In genomic region chr6:37624606-37625574, GRCh38 we compare ENCODE assay signal across 11 cellular contexts.
A peak's percentile ranks its signal among the peaks of the same experiment; 100 is the strongest.
DNase-seq lines count a peak whose midpoint lies in the region; ATAC-seq and FAIRE-seq lines count a peak whose summit lies in the region.
"Had no signal": no experiment of that assay in that cellular context is flagged by ENCODE, and none has a peak within 500 bp of the region (broad histone marks: within the 10 kb centered on the region; RNA-seq: fewer than 3 reads in every experiment).

No MANE protein-coding gene starts in this region.

- no peak overlapping the region for H3K27ac Mint-ChIP-seq in activated naive CD4-positive, alpha-beta T cell treated with anti-CD3 and anti-CD28 coated beads, Interleukin-2, amount 10 ng/mL, durations not matched to agents 7 days and 5 days

- H3K27me3 Mint-ChIP-seq in activated naive CD4-positive, alpha-beta T cell treated with anti-CD3 and anti-CD28 coated beads, Interleukin-2, amount 10 ng/mL, durations not matched to agents 7 days and 5 days: peaks cover 70% of the 10 kb centered on the region

- H3K9me3 Mint-ChIP-seq in activated naive CD4-positive, alpha-beta T cell treated with anti-CD3 and anti-CD28 coated beads, Interleukin-2, amount 10 ng/mL, durations not matched to agents 7 days and 5 days: no peaks in the 10 kb centered on the region

- H3K36me3 ChIP-seq in SJCRH30: no peaks in the 10 kb centered on the region
- no peaks in the 10 kb centered on the region for H3K36me3 ChIP-seq in rectal smooth muscle tissue (ENCODE audit: control insufficient read depth, insufficient read depth, low read length)
- H3K36me3 ChIP-seq: SJSA1 had no signal

- CTCF ChIA-PET in activated naive CD4-positive, alpha-beta T cell treated with anti-CD3 and anti-CD28 coated beads, Interleukin-2, amount 10 ng/mL, durations not matched to agents 7 days and 5 days (lab: Charles Lee): interaction anchor here (0.6 to 1.1 kb wide), 2 partner anchors 45 to 389 kb away, joined by 4 to 6 read pairs; no protein-coding TSS in a partner anchor

- peaks cover 23% of the 10 kb centered on the region for H3K4me1 ChIP-seq in SJCRH30
- no peaks in the 10 kb centered on the region for H3K4me1 ChIP-seq in rectal smooth muscle tissue (ENCODE audit: control insufficient read depth, insufficient read depth, low read length)

- no peak overlapping the region for H3K4me3 Mint-ChIP-seq in activated naive CD4-positive, alpha-beta T cell treated with anti-CD3 and anti-CD28 coated beads, Interleukin-2, amount 10 ng/mL, durations not matched to agents 7 days and 5 days

- FAIRE-seq in GM19239 (lab: Jason Lieb, UNC): no peak
- FAIRE-seq: G401.6, islet of Langerhans had no signal

- ATAC-seq in esophagus mucosa (peak; percentile 72), HG03457 (IDR thresholded peaks at IDR 0.05; ENCODE audit: unreplicated experiment) (no peak)

- H3K9me3 ChIP-seq in SJCRH30 (replicated peaks): no peaks in the 10 kb centered on the region
- H3K9me3 ChIP-seq: SJSA1 had no signal

- H3K27ac ChIP-seq in SJCRH30: no peak overlapping the region
- H3K27ac ChIP-seq in rectal smooth muscle tissue (ENCODE audit: low read depth, low read length): no peak overlapping the region
- H3K27ac ChIP-seq: SJSA1 had no signal

- peak; percentile 16 for DNase-seq in activated naive CD4-positive, alpha-beta T cell treated with Interleukin-2 at 50 U/mL for 16 hours
- no peak for DNase-seq in activated naive CD4-positive, alpha-beta T cell treated with anti-CD3 and anti-CD28 coated beads, Interleukin-2, amount 10 ng/mL, durations not matched to agents 7 days and 5 days
- DNase-seq in SJCRH30 (peak; percentile 52 to 61), GM19239 (ENCODE audit: insufficient read length, low spot score) (no peak)
- no peak for DNase-seq in stimulated activated CD4-positive, alpha-beta T cell treated with anti-CD3 and anti-CD28 coated beads, Interleukin-4, amount 100 ng/mL, for 24 hours

- no peak overlapping the region for H3K9ac ChIP-seq in rectal smooth muscle tissue (ENCODE audit: low read length)

- no peaks in the 10 kb centered on the region for H3K36me3 Mint-ChIP-seq in activated naive CD4-positive, alpha-beta T cell treated with anti-CD3 and anti-CD28 coated beads, Interleukin-2, amount 10 ng/mL, durations not matched to agents 7 days and 5 days

- H3K4me1 Mint-ChIP-seq in activated naive CD4-positive, alpha-beta T cell treated with anti-CD3 and anti-CD28 coated beads, Interleukin-2, amount 10 ng/mL, durations not matched to agents 7 days and 5 days: peaks cover 36% of the 10 kb centered on the region

- peaks cover 10% of the 10 kb centered on the region; the same call in 1 of the 2 replicates for H3K27me3 ChIP-seq in SJCRH30
- peaks cover 9% of the 10 kb centered on the region for H3K27me3 ChIP-seq in rectal smooth muscle tissue (ENCODE audit: control insufficient read depth, insufficient read depth, low read length)
- H3K27me3 ChIP-seq: SJSA1 had no signal

- H3K4me3 ChIP-seq in SJCRH30 (peak overlapping the region; percentile 34), rectal smooth muscle tissue (ENCODE audit: low read length) (peak overlapping the region; percentile 14)
- H3K4me3 ChIP-seq: SJSA1 had no signal

Comparison
In these comparisons a context has a peak if more than half of its experiments do, and no peak if none do; other contexts are left out.
1. DNase-seq: peak in activated naive CD4-positive, alpha-beta T cell treated with Interleukin-2 at 50 U/mL for 16 hours (single experiment) and SJCRH30 (2 of 2); none in activated naive CD4-positive, alpha-beta T cell treated with anti-CD3 and anti-CD28 coated beads, Interleukin-2, amount 10 ng/mL, durations not matched to agents 7 days and 5 days (single experiment), GM19239 (single experiment) and stimulated activated CD4-positive, alpha-beta T cell treated with anti-CD3 and anti-CD28 coated beads, Interleukin-4, amount 100 ng/mL, for 24 hours (single experiment).